Comparison of ENCODE assay signal across 21 cellular contexts in genomic region chr15:63846022-63846544, GRCh38. TPM values are rescaled to one million over a fixed set of nuclear protein-coding genes. Genes with fewer than 3 reads are reported as not detected.
DNase-seq lines count a peak whose midpoint lies in the region; ATAC-seq, FAIRE-seq and TF ChIP-seq lines count a peak whose summit lies in the region.
"Had no signal": no experiment of that assay in that cellular context is flagged by ENCODE, and none has a peak within 500 bp of the region (broad histone marks: within the 10 kb centered on the region; RNA-seq: fewer than 3 reads in every experiment).

No MANE protein-coding gene starts in this region.

- 73% methylated on average over 2 of the region's 2 CpGs for WGBS in GM12878 (ENCODE audit: insufficient coverage, insufficient replicate concordance, low lambda C conversion rate, missing lambda C conversion rate)

- no peak for TF ChIP-seq POLR2A in GM12878 (IDR thresholded peaks at IDR 0.05; ENCODE audit: low read depth, low read length)

- H3K27me3 ChIP-seq in CD4-positive, CD25-positive, alpha-beta regulatory T cell (ENCODE audit: control insufficient read depth, insufficient read depth, low read length), result no peaks in the 10 kb centered on the region
- H3K27me3 ChIP-seq in GM12878 (replicated peaks in 1 of 2; ENCODE audit: control insufficient read depth in 2 of 2, insufficient read depth in 2 of 2, low read length in 1 of 2) (no peaks in the 10 kb centered on the region), osteoblast (ENCODE audit: insufficient read depth, low read length) (peaks cover 2% of the 10 kb centered on the region)

- TF ChIP-seq CTCF in GM12878 (IDR thresholded peaks at IDR 0.05 in 2 of 3, conservative IDR thresholded peaks at IDR 0.05 in 1 of 3; ENCODE audit: control insufficient read depth in 2 of 3, extremely low read depth in 1 of 3, insufficient read depth in 1 of 3, low read depth in 3 of 3, low read length in 3 of 3) (no peak), osteoblast (IDR thresholded peaks at IDR 0.05; ENCODE audit: extremely low read depth, low read depth, low read length) (no peak)

- TF ChIP-seq RAD21 in GM12878 (IDR thresholded peaks at IDR 0.05; ENCODE audit: insufficient read depth, low read depth, low read length), result no peak

- RAD21 ChIA-PET in GM12878 (lab: Charles Lee; ENCODE audit: unreplicated experiment), result no interaction called here

- no peaks in the 10 kb centered on the region for H4K20me1 ChIP-seq in GM12878 (ENCODE audit: control insufficient read depth, insufficient read depth)
- no peaks in the 10 kb centered on the region for H4K20me1 ChIP-seq in osteoblast (ENCODE audit: insufficient read depth, low read length)

- FAIRE-seq in GM12878 (lab: Jason Lieb, UNC), result no peak
- FAIRE-seq: D721Med, GM12892, H54 had no signal

- peak overlapping the region; percentile 1 to 82 (median 29) for H3K27ac Mint-ChIP-seq in CD4-positive, CD25-positive, alpha-beta regulatory T cell
- H3K27ac Mint-ChIP-seq: CD4-positive, alpha-beta T cell; CD8-positive, alpha-beta memory T cell; HFFc6 had no signal

- ATAC-seq in CD4-positive, CD25-positive, alpha-beta regulatory T cell (ENCODE audit: low read depth in 2 of 2), result no peak
- no peak for ATAC-seq in GM12878
- no peak for ATAC-seq in GM21723 (IDR thresholded peaks at IDR 0.05; ENCODE audit: unreplicated experiment)
- ATAC-seq in GM18498 (IDR thresholded peaks at IDR 0.05; ENCODE audit: unreplicated experiment), result no peak

- CTCF ChIA-PET in GM12878 (lab: Yijun Ruan, JAX), result interaction anchor here (0.6 to 1.5 kb wide), 2 partner anchors 21 to 222 kb away, joined by 3 read pairs; no protein-coding TSS in a partner anchor

- intact Hi-C loops in GM12878 (cut with micrococcal nuclease; ENCODE audit: unreplicated experiment), result no loop called here

- H2AFZ ChIP-seq in GM12878 (ENCODE audit: control insufficient read depth, low read depth, low read length) (no peak overlapping the region), osteoblast (ENCODE audit: low read length) (no peak overlapping the region)

- H3K9me3 ChIP-seq in CD4-positive, CD25-positive, alpha-beta regulatory T cell (ENCODE audit: control insufficient read depth in 2 of 2, low read length in 2 of 2), result no peaks in the 10 kb centered on the region
- peaks cover 6% of the 10 kb centered on the region for H3K9me3 ChIP-seq in GM12878 (replicated peaks; ENCODE audit: control insufficient read depth, insufficient read depth, low read length)
- H3K9me3 ChIP-seq in osteoblast (ENCODE audit: low read depth, low read length), result no peaks in the 10 kb centered on the region
- H3K9me3 ChIP-seq: HAP-1 had no signal

- in situ Hi-C loops in GM12878 (cut with MboI), result no loop called here

- H3K4me1 ChIP-seq in CD4-positive, CD25-positive, alpha-beta regulatory T cell (ENCODE audit: control insufficient read depth, insufficient read depth, low read length, poor library complexity, severe bottlenecking), result peaks cover 18% of the 10 kb centered on the region
- H3K4me1 ChIP-seq in GM12878 (ENCODE audit: control insufficient read depth, insufficient read depth, low read length) (peaks cover 22% of the 10 kb centered on the region), osteoblast (ENCODE audit: insufficient read depth, low read length) (peaks cover 3% of the 10 kb centered on the region)

- H3K27ac ChIP-seq in CD4-positive, CD25-positive, alpha-beta regulatory T cell (ENCODE audit: insufficient read depth, low read length, poor library complexity, severe bottlenecking), result no peak overlapping the region
- H3K27ac ChIP-seq in GM12878 (ENCODE audit: control insufficient read depth, insufficient read depth) (no peak overlapping the region), osteoblast (ENCODE audit: low read depth, low read length) (no peak overlapping the region)

- POLR2A ChIA-PET in GM12878 (lab: Charles Lee), result interaction anchor here (0.8 to 1.2 kb wide), 2 partner anchors 12 to 13 kb away, joined by 3 to 5 read pairs; partner anchors contain the start of gene HERC1

- H3K9ac ChIP-seq in GM12878 (ENCODE audit: control insufficient read depth, insufficient read depth, low read length), result no peak overlapping the region

- H3K36me3 ChIP-seq in CD4-positive, CD25-positive, alpha-beta regulatory T cell (ENCODE audit: control insufficient read depth, insufficient read depth, low read length), result no peaks in the 10 kb centered on the region
- H3K36me3 ChIP-seq in GM12878 (ENCODE audit: control insufficient read depth in 2 of 2, insufficient read depth in 2 of 2, low read length in 1 of 2), result no peaks in the 10 kb centered on the region
- no peaks in the 10 kb centered on the region for H3K36me3 ChIP-seq in osteoblast (ENCODE audit: insufficient read depth, low read length)
- H3K36me3 ChIP-seq: HAP-1 had no signal

- H3K4me1 Mint-ChIP-seq in CD4-positive, CD25-positive, alpha-beta regulatory T cell, result peaks cover 10 to 43% (median 32%) of the 10 kb centered on the region in 4 donors

- no TSS peak for BruUV-seq in GM12878 (replicated peaks; lab: Mats Ljungman, UMichigan)

- no peaks in the 10 kb centered on the region for H3K36me3 Mint-ChIP-seq in CD4-positive, CD25-positive, alpha-beta regulatory T cell

- no peak overlapping the region for H3K4me3 ChIP-seq in CD4-positive, CD25-positive, alpha-beta regulatory T cell (ENCODE audit: low read depth, low read length)
- no peak overlapping the region for H3K4me3 ChIP-seq in GM12878
- H3K4me3 ChIP-seq in osteoblast (ENCODE audit: insufficient read depth, low read length), result no peak overlapping the region
- H3K4me3 ChIP-seq: HAP-1 had no signal

- H3K27me3 Mint-ChIP-seq in CD4-positive, CD25-positive, alpha-beta regulatory T cell, result peaks cover 4% of the 10 kb centered on the region
- H3K27me3 Mint-ChIP-seq: CD4-positive, alpha-beta T cell had no signal

- TF ChIP-seq EP300 in GM12878 (IDR thresholded peaks at IDR 0.05; ENCODE audit: borderline replicate concordance in 1 of 2, control insufficient read depth in 1 of 2, low read depth in 2 of 2, low read length in 2 of 2), result no peak

- H3K9me3 Mint-ChIP-seq in CD4-positive, CD25-positive, alpha-beta regulatory T cell, result peaks cover 0 to 4% (median 0%) of the 10 kb centered on the region in 7 donors
- H3K9me3 Mint-ChIP-seq: CD4-positive, alpha-beta T cell; CD8-positive, alpha-beta memory T cell; HFFc6 had no signal

- SMC1A ChIA-PET in GM12878 (lab: Charles Lee; ENCODE audit: uncharacterized antibody, unreplicated experiment), result interaction anchor here (0.8 to 1.4 kb wide), 3 partner anchors 13 to 43 kb away, joined by 3 to 4 read pairs (median 4); no protein-coding TSS in a partner anchor

- H3K4me2 ChIP-seq in GM12878 (ENCODE audit: control insufficient read depth, insufficient read depth) (no peak overlapping the region), osteoblast (ENCODE audit: insufficient read depth, low read length) (no peak overlapping the region)

- DNase-seq in CD1c-positive myeloid dendritic cell (ENCODE audit: extremely low spot score), result peak; percentile 64
- no peak for DNase-seq in CD4-positive, CD25-positive, alpha-beta regulatory T cell
- DNase-seq in MV-4-11 (lab: John Stamatoyannopoulos, UW), result peak; percentile 73
- DNase-seq in GM12878 (ENCODE audit: low read depth, low spot score), result no peak
- no peak for DNase-seq in osteoblast (ENCODE audit: insufficient read length, low spot score, missing footprints)
- no peak for DNase-seq in NCI-H446 (lab: John Stamatoyannopoulos, UW)
- DNase-seq: C1 segment of cervical spinal cord; CD4-positive, alpha-beta T cell; CD8-positive, alpha-beta memory T cell; DMS 273 treated with DMSO at 0.1 percent for 48 hours; DMS79; EL; GDM1; GOT3; HFFc6 had no signal

- no peak overlapping the region for H3K4me3 Mint-ChIP-seq in CD4-positive, CD25-positive, alpha-beta regulatory T cell
- H3K4me3 Mint-ChIP-seq: CD4-positive, alpha-beta T cell; CD8-positive, alpha-beta memory T cell; HFFc6 had no signal

- no peaks in the 10 kb centered on the region for H3K79me2 ChIP-seq in GM12878 (ENCODE audit: control insufficient read depth, insufficient read depth, low read length)
- no peaks in the 10 kb centered on the region for H3K79me2 ChIP-seq in osteoblast (ENCODE audit: insufficient read depth, low read length)

TF ChIP-seq in GM12878, 131 proteins besides CTCF, POLR2A, EP300 and RAD21 (continues in another document):
- TF ChIP-seq ATF7 (IDR thresholded peaks at IDR 0.05; ENCODE audit: low read depth) (0 out of 2 replicates have a peak, but pooled peaks have one; percentile 13), BCL3 (IDR thresholded peaks at IDR 0.05; ENCODE audit: borderline replicate concordance, insufficient read depth, low read depth, low read length, poor library complexity, severe bottlenecking) (no peak), FOXM1 (IDR thresholded peaks at IDR 0.05; ENCODE audit: low read depth, low read length) (no peak)

RNA-seq across cellular contexts. Expression of gene HERC1, which starts 12.3 kb away (rescaled TPM):
- total RNA-seq in CD4-positive, CD25-positive, alpha-beta regulatory T cell, result 297 TPM
- polyA plus RNA-seq in CD4-positive, CD25-positive, alpha-beta regulatory T cell, result 10 to 100 TPM; 22.7 to 29.2 (median 26.4) TPM
- total RNA-seq in GM12878 (2013; cell fraction: nucleolus; rRNA removed), result 561 and 573 TPM in 2 replicates
- total RNA-seq in GM12878 (2014; rRNA removed), result 80.5 and 83.3 TPM in 2 replicates
- 62.3 and 68.2 TPM in 2 replicates for total RNA-seq in GM12878 (2014; rRNA removed; fragmentation: Illumina TruSeq; extraction: Trizol)
- 73.4 and 78.6 TPM in 2 replicates for total RNA-seq in GM12878 (2021)
- polyA plus RNA-seq in GM12878 (2011; ENCODE audit: low read depth), result 23.1 TPM
- polyA plus RNA-seq in GM12878 (2011; rRNA removed), result 28.8 and 38.2 TPM in 2 replicates
- polyA plus RNA-seq in GM12878 (2011; cell fraction: cytosol; rRNA removed), result 44.2 and 56.0 TPM in 2 replicates
- 133 TPM in 2 replicates for polyA plus RNA-seq in GM12878 (2011; cell fraction: nucleus; rRNA removed)
- polyA plus RNA-seq in GM12878 (2012), result 37.2 and 52.5 TPM in 2 replicates
- 56.2 and 59.5 TPM in 2 replicates for polyA plus RNA-seq in GM12878 (2014; fragmentation: Illumina TruSeq; extraction: Trizol)
- polyA plus RNA-seq in GM12878 (2014; fragmentation: Nextera tagmentation; extraction: Ambion mirVana), result 10 to 100 TPM; 11.3 to 21.1 TPM
- 53.8 and 55.0 TPM in 2 replicates for polyA plus RNA-seq in GM12878 (2014; rRNA removed)
- 10 to 100 TPM; 28.9 to 29.4 TPM for polyA plus RNA-seq in GM12878 (2016; fragmentation: Nextera tagmentation; extraction: Ambion mirVana)
- 113 and 115 TPM in 2 replicates for polyA minus RNA-seq in GM12878 (2011; rRNA and poly(A)+ RNA removed)
- polyA minus RNA-seq in GM12878 (2011; cell fraction: cytosol; rRNA and poly(A)+ RNA removed), result 43.2 and 52.2 TPM in 2 replicates
- 70.1 and 128 TPM in 2 replicates for polyA minus RNA-seq in GM12878 (2011; cell fraction: nucleus; rRNA and poly(A)+ RNA removed)
- 101 and 116 TPM in 2 replicates for total RNA-seq in osteoblast

Comparison
In these comparisons a context has a peak if more than half of its experiments do, and no peak if none do; other contexts are left out.
1. DNase-seq: peak in CD1c-positive myeloid dendritic cell (single experiment) and MV-4-11 (single experiment); none in CD4-positive, CD25-positive, alpha-beta regulatory T cell (0 of 3), GM12878 (single experiment), osteoblast (single experiment) and NCI-H446 (0 of 2).